Comparison of ENCODE assay signal across 12 cellular contexts in genomic region chr6:3382399-3383279, GRCh38.
DNase-seq lines count a peak whose midpoint lies in the region; ATAC-seq and TF ChIP-seq lines count a peak whose summit lies in the region.
"Had no signal": no experiment of that assay in that cellular context is flagged by ENCODE, and none has a peak within 500 bp of the region (broad histone marks: within the 10 kb centered on the region; RNA-seq: fewer than 3 reads in every experiment).

No MANE protein-coding gene starts in this region.

- POLR2A ChIA-PET in WTC11 (lab: Charles Lee), result interaction anchor here (0.6 to 0.7 kb wide), 2 partner anchors 84 to 122 kb away, joined by 3 read pairs; no protein-coding TSS in a partner anchor

- peak overlapping the region; percentile 32 for H3K4me2 ChIP-seq in hepatocyte

- no peaks in the 10 kb centered on the region for H3K9me2 ChIP-seq in hepatocyte (replicated peaks; ENCODE audit: insufficient read depth)

- H3K36me3 ChIP-seq in hepatocyte (replicated peaks; ENCODE audit: insufficient read depth, low read depth), result no peaks in the 10 kb centered on the region
- H3K36me3 ChIP-seq: lower lobe of right lung, tibial nerve had no signal

- no peak for ATAC-seq in WTC11
- no peak for ATAC-seq in HG03520 (IDR thresholded peaks at IDR 0.05; ENCODE audit: unreplicated experiment)
- ATAC-seq in HG03159 (IDR thresholded peaks at IDR 0.05; ENCODE audit: unreplicated experiment), result no peak

- no peaks in the 10 kb centered on the region for H3K9me3 ChIP-seq in hepatocyte (ENCODE audit: low read depth)
- H3K9me3 ChIP-seq: lower lobe of right lung, tibial nerve had no signal

- H3K79me2 ChIP-seq in hepatocyte, result peaks cover 25% of the 10 kb centered on the region

- H3K27ac Mint-ChIP-seq in WTC11, result peak overlapping the region; percentile 20; the same call in 1 of the 2 replicates

- H3K4me3 ChIP-seq in hepatocyte, result no peak overlapping the region
- H3K4me3 ChIP-seq: lower lobe of right lung, tibial nerve had no signal

- peak overlapping the region; percentile 48 for H3K27ac ChIP-seq in hepatocyte
- H3K27ac ChIP-seq: lower lobe of right lung had no signal

- no peaks in the 10 kb centered on the region for H3K9me3 Mint-ChIP-seq in WTC11

- peaks cover 7% of the 10 kb centered on the region for H3K36me3 Mint-ChIP-seq in WTC11

- H3K27me3 Mint-ChIP-seq in WTC11 (ENCODE audit: low read depth), result no peaks in the 10 kb centered on the region

- H2AFZ ChIP-seq in hepatocyte, result no peak overlapping the region

- H3K4me1 ChIP-seq in hepatocyte (ENCODE audit: insufficient read depth), result peaks cover 55% of the 10 kb centered on the region

- H4K20me1 ChIP-seq in hepatocyte (ENCODE audit: insufficient read depth, poor library complexity, severe bottlenecking), result no peaks in the 10 kb centered on the region

- H3K4me3 Mint-ChIP-seq in WTC11, result no peak overlapping the region

- in situ Hi-C loops in GM13976 (cut with MboI; ENCODE audit: low sequenced_read_pairs, unreplicated experiment), result no loop called here

- CTCF ChIA-PET in WTC11 (lab: Charles Lee), result interaction anchor here (1.8 kb wide), 1 partner anchor 13 kb away, joined by 3 read pairs; no protein-coding TSS in a partner anchor

- no peaks in the 10 kb centered on the region for H3K27me3 ChIP-seq in hepatocyte
- H3K27me3 ChIP-seq: tibial nerve had no signal

- H3K4me1 Mint-ChIP-seq in WTC11, result peaks cover 66% of the 10 kb centered on the region

- DNase-seq in NCI-H2196 treated with DMSO at 0.1 percent for 48 hours (lab: John Stamatoyannopoulos, UW; ENCODE audit: unreplicated experiment) (peak; percentile 9), NCI-H2196 (lab: John Stamatoyannopoulos, UW; ENCODE audit: unreplicated experiment) (no peak), WTC11 (ENCODE audit: low spot score) (no peak), hepatocyte (ENCODE audit: low spot score) (peak; percentile 44), foreskin melanocyte (no peak), GM13976 (ENCODE audit: low spot score) (no peak)
- DNase-seq: activated CD4-positive, alpha-beta T cell treated with anti-CD3 and anti-CD28 coated beads for 1 hour; activated T-cell treated with anti-CD3 and anti-CD28 coated beads, Interleukin-2, amount 50 U/mL, for 48 hours; lower lobe of right lung had no signal

- no peak for TF ChIP-seq CTCF in WTC11 (IDR thresholded peaks at IDR 0.05)
- no peak for TF ChIP-seq CTCF in hepatocyte (IDR thresholded peaks at IDR 0.05; ENCODE audit: poor library complexity)
- TF ChIP-seq CTCF in GM13976 (IDR thresholded peaks at IDR 0.05; ENCODE audit: borderline replicate concordance, control extremely low read depth, extremely low read depth, insufficient read depth, missing control alignments), result no peak

- WGBS in hepatocyte (ENCODE audit: low lambda C conversion rate, missing lambda C conversion rate), result 53% methylated on average over 6 of the region's 6 CpGs

TF ChIP-seq in WTC11, 78 proteins besides CTCF, POLR2A, EP300 and RAD21:
- TF ChIP-seq GABPB1 (CRISPR knock-in tag; IDR thresholded peaks at IDR 0.05) (peak; percentile 45; the same call in 1 of the 2 replicates), FOXJ3 (CRISPR knock-in tag; IDR thresholded peaks at IDR 0.05; ENCODE audit: borderline replicate concordance) (no peak)

Comparison
In these comparisons a context has a peak if more than half of its experiments do, and no peak if none do; other contexts are left out.
1. DNase-seq: peak in NCI-H2196 treated with DMSO at 0.1 percent for 48 hours (single experiment) and hepatocyte (single experiment); none in NCI-H2196 (single experiment), WTC11 (single experiment), foreskin melanocyte (single experiment) and GM13976 (single experiment).